Comparison of ENCODE assay signal across 34 cellular contexts in genomic region chr7:39127058-39127457, GRCh38.
"Had no signal": no experiment of that assay in that cellular context is flagged by ENCODE, and none has a peak within 500 bp of the region (broad histone marks: within the 10 kb centered on the region; RNA-seq: fewer than 3 reads in every experiment).

No MANE protein-coding gene starts in this region.

- DNase-seq: activated CD4-positive, alpha-beta memory T cell treated with anti-CD3 and anti-CD28 coated beads, Interleukin-2, amount 10 ng/mL, durations not matched to agents 7 days and 5 days; activated CD4-positive, alpha-beta T cell treated with anti-CD3 and anti-CD28 coated beads for 1 hour; activated CD4-positive, alpha-beta T cell treated with anti-CD3 and anti-CD28 coated beads for 48 hours; activated CD4-positive, CD25-positive, alpha-beta regulatory T cell; activated CD8-positive, alpha-beta memory T cell treated with anti-CD3 and anti-CD28 coated beads for 24 hours; activated CD8-positive, alpha-beta memory T cell treated with anti-CD3 and anti-CD28 coated beads, Interleukin-2, amount 10 ng/mL, durations not matched to agents 7 days and 5 days; activated CD8-positive, alpha-beta memory T cell treated with anti-CD3 and anti-CD28 coated beads, Interleukin-2, amount 50 U/mL, for 48 hours; activated effector memory CD4-positive, alpha-beta T cell treated with Interleukin-2 at 50 U/mL for 16 hours; activated naive CD4-positive, alpha-beta T cell; activated naive CD8-positive, alpha-beta T cell treated with anti-CD3 and anti-CD28 coated beads, Interleukin-2, amount 10 ng/mL, durations not matched to agents 7 days and 5 days; activated T-cell treated with anti-CD3 and anti-CD28 coated beads, Interleukin-2, amount 50 U/mL, for 48 hours; amygdala; MG63; MV-4-11; NCI-H1092 treated with DMSO at 0.1 percent for 48 hours; NCI-H1417; NCI-H146; NCI-H187; NCI-H2029 treated with DMSO at 0.1 percent for 48 hours; NCI-H226; NCI-H446 treated with DMSO at 0.1 percent for 48 hours; NCI-H524; NCI-H69; NCI-H82; PC-3; Peyer's patch; SHP77; SJCRH30; T1000; WERI-Rb-1 had no signal

- ATAC-seq: activated CD8-positive, alpha-beta memory T cell treated with anti-CD3 and anti-CD28 coated beads, Interleukin-2, amount 10 ng/mL, durations not matched to agents 7 days and 5 days; PC-3 had no signal

- H3K4me3 Mint-ChIP-seq: activated CD4-positive, alpha-beta memory T cell treated with anti-CD3 and anti-CD28 coated beads, Interleukin-2, amount 10 ng/mL, durations not matched to agents 7 days and 5 days; activated CD8-positive, alpha-beta memory T cell treated with anti-CD3 and anti-CD28 coated beads, Interleukin-2, amount 10 ng/mL, durations not matched to agents 7 days and 5 days; activated naive CD4-positive, alpha-beta T cell treated with anti-CD3 and anti-CD28 coated beads, Interleukin-2, amount 50 U/mL, for 24 hours; activated naive CD8-positive, alpha-beta T cell treated with anti-CD3 and anti-CD28 coated beads, Interleukin-2, amount 10 ng/mL, durations not matched to agents 7 days and 5 days had no signal

- H3K27me3 ChIP-seq: ascending aorta, cardiac muscle cell, MG63, Peyer's patch, SJCRH30 had no signal

- H3K4me3 ChIP-seq: ascending aorta, cardiac muscle cell, MG63, Peyer's patch, SJCRH30, SK-N-MC had no signal

- H3K4me1 Mint-ChIP-seq: activated CD4-positive, alpha-beta memory T cell treated with anti-CD3 and anti-CD28 coated beads, Interleukin-2, amount 10 ng/mL, durations not matched to agents 7 days and 5 days; activated CD8-positive, alpha-beta memory T cell treated with anti-CD3 and anti-CD28 coated beads, Interleukin-2, amount 10 ng/mL, durations not matched to agents 7 days and 5 days; activated naive CD4-positive, alpha-beta T cell treated with anti-CD3 and anti-CD28 coated beads, Interleukin-2, amount 50 U/mL, for 24 hours; activated naive CD8-positive, alpha-beta T cell treated with anti-CD3 and anti-CD28 coated beads, Interleukin-2, amount 10 ng/mL, durations not matched to agents 7 days and 5 days had no signal

- H3K9me3 Mint-ChIP-seq: activated CD4-positive, alpha-beta memory T cell treated with anti-CD3 and anti-CD28 coated beads, Interleukin-2, amount 10 ng/mL, durations not matched to agents 7 days and 5 days; activated naive CD4-positive, alpha-beta T cell treated with anti-CD3 and anti-CD28 coated beads, Interleukin-2, amount 50 U/mL, for 24 hours; activated naive CD8-positive, alpha-beta T cell treated with anti-CD3 and anti-CD28 coated beads, Interleukin-2, amount 10 ng/mL, durations not matched to agents 7 days and 5 days had no signal

- H3K27ac Mint-ChIP-seq: activated CD4-positive, alpha-beta memory T cell treated with anti-CD3 and anti-CD28 coated beads, Interleukin-2, amount 10 ng/mL, durations not matched to agents 7 days and 5 days; activated CD8-positive, alpha-beta memory T cell treated with anti-CD3 and anti-CD28 coated beads, Interleukin-2, amount 10 ng/mL, durations not matched to agents 7 days and 5 days; activated naive CD4-positive, alpha-beta T cell treated with anti-CD3 and anti-CD28 coated beads, Interleukin-2, amount 50 U/mL, for 24 hours; activated naive CD8-positive, alpha-beta T cell treated with anti-CD3 and anti-CD28 coated beads, Interleukin-2, amount 10 ng/mL, durations not matched to agents 7 days and 5 days had no signal

- H3K36me3 ChIP-seq: ascending aorta, cardiac muscle cell, MG63, Peyer's patch, SJCRH30, WERI-Rb-1 had no signal

- H3K4me1 ChIP-seq: ascending aorta, Peyer's patch, SJCRH30 had no signal

- H3K36me3 Mint-ChIP-seq: activated CD8-positive, alpha-beta memory T cell treated with anti-CD3 and anti-CD28 coated beads, Interleukin-2, amount 10 ng/mL, durations not matched to agents 7 days and 5 days; activated naive CD4-positive, alpha-beta T cell treated with anti-CD3 and anti-CD28 coated beads, Interleukin-2, amount 50 U/mL, for 24 hours; activated naive CD8-positive, alpha-beta T cell treated with anti-CD3 and anti-CD28 coated beads, Interleukin-2, amount 10 ng/mL, durations not matched to agents 7 days and 5 days had no signal

- H3K27ac ChIP-seq: ascending aorta, cardiac muscle cell, Peyer's patch, SJCRH30, SK-N-MC, WERI-Rb-1 had no signal

- H3K9me3 ChIP-seq: ascending aorta, MG63, Peyer's patch, SJCRH30 had no signal
